In the genomic region with DNA sequence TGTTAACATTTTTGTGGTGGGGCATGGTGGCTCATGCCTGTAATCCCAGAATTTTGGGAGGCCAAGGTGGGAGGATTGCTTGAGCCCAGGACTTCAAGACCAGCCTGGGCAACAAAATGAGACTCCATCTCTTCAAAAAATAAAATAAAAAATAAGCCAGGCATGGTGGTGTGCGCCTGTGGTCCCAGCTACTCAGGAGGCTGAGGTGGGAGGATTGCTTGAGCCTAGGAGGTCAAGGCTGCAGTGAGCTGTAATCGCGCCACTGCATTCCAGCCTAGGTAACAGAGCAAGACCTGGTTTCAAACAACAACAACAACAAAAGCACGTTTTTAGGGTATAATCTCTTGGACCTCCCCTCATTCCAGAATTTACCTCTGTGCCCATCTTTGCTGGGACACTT, we compare ENCODE assay signal across 12 cellular contexts. TPM values are rescaled to one million over a fixed set of nuclear protein-coding genes. Genes with fewer than 3 reads are reported as not detected.
DNase-seq lines count a peak whose midpoint lies in the region; ATAC-seq, FAIRE-seq and TF ChIP-seq lines count a peak whose summit lies in the region.
"Not testable (repeated sequence)": the region's sequence is repeated elsewhere in the genome, so short reads cannot be mapped to it uniquely, and the experiment has no call there.
"Had no signal": no experiment of that assay in that cellular context is flagged by ENCODE, and none has a peak within 500 bp of the region (broad histone marks: within the 10 kb centered on the region; RNA-seq: fewer than 3 reads in every experiment).

No MANE protein-coding gene starts in this region.

- TF ChIP-seq EP300 in HepG2 (IDR thresholded peaks at IDR 0.05; ENCODE audit: low read depth in 2 of 2, low read length in 2 of 2); HepG2 (CRISPR knock-in tag; IDR thresholded peaks at IDR 0.05; ENCODE audit: borderline replicate concordance); suprapubic skin (IDR thresholded peaks at IDR 0.05): not testable (repeated sequence)

- not testable (repeated sequence) for H3K27me3 ChIP-seq in endodermal cell (ENCODE audit: control insufficient read depth, insufficient read depth, low read length, poor library complexity, severe bottlenecking); HepG2 (ENCODE audit: control insufficient read depth in 1 of 2, insufficient read depth in 2 of 2, low read length in 2 of 2); neural progenitor cell; suprapubic skin

- peak overlapping the region in 3 of 5 experiments; percentile 19 to 75 (median 74) for H3K27ac Mint-ChIP-seq in brain
- not testable (repeated sequence) for H3K27ac Mint-ChIP-seq in endodermal cell
- peak overlapping the region in 2 of 3 experiments; percentile 0 to 31 for H3K27ac Mint-ChIP-seq in nephron
- H3K27ac Mint-ChIP-seq in neural progenitor cell = peak overlapping the region; percentile 67

- TF ChIP-seq POLR2A in HepG2 (IDR thresholded peaks at IDR 0.05; ENCODE audit: insufficient read depth in 1 of 2, low read depth in 2 of 2, low read length in 2 of 2); suprapubic skin (IDR thresholded peaks at IDR 0.05): not testable (repeated sequence)

- intact Hi-C loops in HepG2 (cut with micrococcal nuclease; ENCODE audit: unreplicated experiment) = not testable (repeated sequence)

- H3K4me3 Mint-ChIP-seq in brain, endodermal cell, nephron: not testable (repeated sequence)
- peak overlapping the region; percentile 19 for H3K4me3 Mint-ChIP-seq in neural progenitor cell

- not testable (repeated sequence) for H3K9ac ChIP-seq in endodermal cell (ENCODE audit: extremely low read depth, low read length, poor library complexity, severe bottlenecking); HepG2 (ENCODE audit: insufficient read depth, low read depth, low read length); neural progenitor cell

- H3K9me3 Mint-ChIP-seq in brain, endodermal cell, nephron, neural progenitor cell: not testable (repeated sequence)

- not testable (repeated sequence) for H3K36me3 Mint-ChIP-seq in brain; endodermal cell (ENCODE audit: low read depth); nephron (ENCODE audit: low read depth); neural progenitor cell

- H3K36me3 ChIP-seq in endodermal cell (ENCODE audit: control insufficient read depth, insufficient read depth, low read length); HepG2 (replicated peaks in 1 of 2; ENCODE audit: control insufficient read depth in 1 of 2, insufficient read depth in 2 of 2, low read length in 2 of 2); neural progenitor cell; suprapubic skin: not testable (repeated sequence)

- POLR2A ChIA-PET in HepG2 (lab: Yijun Ruan, JAX) = interaction anchor here (2.3 to 12.8 kb wide), 4 partner anchors 12 to 42 kb away, joined by 8 to 343 read pairs (median 100); partner anchors contain the start of gene TOB1

- not testable (repeated sequence) for H3K4me1 ChIP-seq in endodermal cell (ENCODE audit: control insufficient read depth, insufficient read depth, low read length); suprapubic skin
- H3K4me1 ChIP-seq in HepG2 (ENCODE audit: insufficient read depth, low read length) (peaks cover 81% of the 10 kb centered on the region), neural progenitor cell (peaks cover 13% of the 10 kb centered on the region)

- not testable (repeated sequence) for H3K79me2 ChIP-seq in HepG2 (ENCODE audit: insufficient read depth, low read length); neural progenitor cell (ENCODE audit: low read depth)

- not testable (repeated sequence) for H3K4me2 ChIP-seq in HepG2 (ENCODE audit: low read depth, low read length); neural progenitor cell

- in situ Hi-C loops in HepG2 (cut with HindIII; ENCODE audit: extremely low pct_ligation_motif_present, low pct_unique_long_range_greater_than_20kb) = not testable (repeated sequence)

- not testable (repeated sequence) for H3K9me3 ChIP-seq in endodermal cell (ENCODE audit: control insufficient read depth, low read length); HepG2 (ENCODE audit: low read length); neural progenitor cell (ENCODE audit: low read depth); suprapubic skin

- not testable (repeated sequence) for ATAC-seq in HepG2

- 94 to 96% methylated on average over 4 of the region's 4 CpGs for WGBS in endodermal cell (ENCODE audit: insufficient coverage in 1 of 2, insufficient read length in 1 of 2), 2 experiments
- WGBS in HepG2 (ENCODE audit: low lambda C conversion rate) = 79% methylated on average over 4 of the region's 4 CpGs
- WGBS in suprapubic skin = 95% methylated on average over 4 of the region's 4 CpGs

- FAIRE-seq in HepG2 (lab: Jason Lieb, UNC) = not testable (repeated sequence)

- not testable (repeated sequence) for DNase-seq in endodermal cell; HepG2 (ENCODE audit: low spot score); neural progenitor cell (ENCODE audit: low spot score)
- DNase-seq in suprapubic skin (ENCODE audit: low spot score in 2 of 2) = peak; percentile 9 to 29

- not testable (repeated sequence) for TF ChIP-seq RAD21 in HepG2 (CRISPR knock-in tag; IDR thresholded peaks at IDR 0.05)

- not testable (repeated sequence) for H3K27me3 Mint-ChIP-seq in brain; endodermal cell (ENCODE audit: insufficient read depth); nephron (ENCODE audit: low read depth)
- H3K27me3 Mint-ChIP-seq in neural progenitor cell (ENCODE audit: insufficient read depth, low read depth) = peaks cover 12% of the 10 kb centered on the region

- TF ChIP-seq CTCF in brain (conservative IDR thresholded peaks at IDR 0.05); endodermal cell (conservative IDR thresholded peaks at IDR 0.05); HepG2 (CRISPR knock-in tag; IDR thresholded peaks at IDR 0.05); nephron (IDR thresholded peaks at IDR 0.05; ENCODE audit: unreplicated experiment in 3 of 3); neural progenitor cell (IDR thresholded peaks at IDR 0.05); suprapubic skin (IDR thresholded peaks at IDR 0.05): not testable (repeated sequence)

- H3F3A ChIP-seq in neural progenitor cell (ENCODE audit: low read depth) = peaks cover 13% of the 10 kb centered on the region

- H4K20me1 ChIP-seq in HepG2 (ENCODE audit: insufficient read depth, low read length); neural progenitor cell (ENCODE audit: low read depth): not testable (repeated sequence)

- H2AFZ ChIP-seq in HepG2 (ENCODE audit: low read length); neural progenitor cell (replicated peaks): not testable (repeated sequence)

- not testable (repeated sequence) for H3K4me3 ChIP-seq in endodermal cell (ENCODE audit: low read length); HepG2 (replicated peaks in 1 of 3; ENCODE audit: insufficient read depth in 1 of 3, low read depth in 2 of 3, low read length in 3 of 3); neural progenitor cell; suprapubic skin

- CTCF ChIA-PET in HepG2 (lab: Yijun Ruan, JAX; ENCODE audit: low intra/inter-chr PET ratio, low total read pairs) = not testable (repeated sequence)

- H3K27ac ChIP-seq in endodermal cell (ENCODE audit: low read depth, low read length) = peak overlapping the region; percentile 16
- not testable (repeated sequence) for H3K27ac ChIP-seq in HepG2 (ENCODE audit: extremely low read length, insufficient read depth, low read length); neural progenitor cell; suprapubic skin

- peaks cover 29% of the 10 kb centered on the region for H3K4me1 Mint-ChIP-seq in brain
- H3K4me1 Mint-ChIP-seq in endodermal cell = peaks cover 11% of the 10 kb centered on the region
- peaks cover 18% of the 10 kb centered on the region for H3K4me1 Mint-ChIP-seq in nephron
- H3K4me1 Mint-ChIP-seq in neural progenitor cell = peaks cover 45% of the 10 kb centered on the region

- not testable (repeated sequence) for BruUV-seq in HepG2 (replicated peaks; lab: Mats Ljungman, UMichigan)

RNA-seq across cellular contexts. Expression of gene TOB1, which starts 28.4 kb away (rescaled TPM):
- polyA plus RNA-seq in brain (ENCODE audit: insufficient read depth, low read depth, low replicate concordance) (14.6 TPM), HepG2 (2011; rRNA removed) (52.5 and 57.7 TPM in 2 replicates)
- total RNA-seq in endodermal cell (10 to 100 TPM; 35.5 to 36.3 TPM), HepG2 (2016; rRNA removed; fragmentation: Illumina TruSeq; extraction: Trizol) (19.4 and 21.9 TPM in 2 replicates), neural progenitor cell (ENCODE audit: low replicate concordance) (13.6 and 18.2 TPM in 2 replicates), suprapubic skin (100 to 1,000 TPM; 151 to 255 (median 174) TPM)
- polyA plus RNA-seq in endodermal cell (2013, experiment 1 of 2) = 45.3 TPM
- polyA plus RNA-seq in endodermal cell (2013, experiment 2 of 2) = 45.3 TPM
- 4.8 and 6.1 TPM in 2 replicates for total RNA-seq in HepG2 (2016; cell fraction: cytosol; rRNA removed; fragmentation: Illumina TruSeq; extraction: Trizol; ENCODE audit: low read depth)
- total RNA-seq in HepG2 (2016; cell fraction: insoluble cytoplasmic fraction; rRNA removed; fragmentation: Illumina TruSeq; extraction: Trizol) = 15.4 and 18.3 TPM in 2 replicates
- total RNA-seq in HepG2 (2016; cell fraction: membrane; rRNA removed; fragmentation: Illumina TruSeq; extraction: Trizol) = 17.3 and 20.5 TPM in 2 replicates
- 32.5 and 39.5 TPM in 2 replicates for total RNA-seq in HepG2 (2016; cell fraction: nucleus; rRNA removed; fragmentation: Illumina TruSeq; extraction: Trizol)
- polyA plus RNA-seq in HepG2 (2011; cell fraction: cytosol; rRNA removed) = 34.6 and 53.8 TPM in 2 replicates
- 22.7 and 27.8 TPM in 2 replicates for polyA plus RNA-seq in HepG2 (2011; cell fraction: nucleus; rRNA removed)
- polyA plus RNA-seq in HepG2 (2012) = 77.1 and 86.3 TPM in 2 replicates
- polyA plus RNA-seq in HepG2 (2016; cell fraction: cytosol; fragmentation: Illumina TruSeq; extraction: Trizol; ENCODE audit: low read depth) = 11.4 and 11.5 TPM in 2 replicates
- polyA plus RNA-seq in HepG2 (2016; cell fraction: insoluble cytoplasmic fraction; fragmentation: Illumina TruSeq; extraction: Trizol; ENCODE audit: low read depth) = 38.0 and 41.3 TPM in 2 replicates
- 23.3 and 26.8 TPM in 2 replicates for polyA plus RNA-seq in HepG2 (2016; cell fraction: membrane; fragmentation: Illumina TruSeq; extraction: Trizol; ENCODE audit: low read depth)
- polyA plus RNA-seq in HepG2 (2016; cell fraction: nucleus; fragmentation: Illumina TruSeq; extraction: Trizol; ENCODE audit: insufficient read depth, low read depth) = 96.0 and 102 TPM in 2 replicates
- polyA minus RNA-seq in HepG2 (2011; rRNA and poly(A)+ RNA removed; ENCODE audit: low replicate concordance) = 82.9 and 106 TPM in 2 replicates
- polyA minus RNA-seq in HepG2 (2011; cell fraction: cytosol; rRNA and poly(A)+ RNA removed) = 53.5 and 57.1 TPM in 2 replicates
- 28.7 and 29.6 TPM in 2 replicates for polyA minus RNA-seq in HepG2 (2011; cell fraction: nucleus; rRNA and poly(A)+ RNA removed)

RNA-seq across cellular contexts. Expression of gene WFIKKN2, which starts 59.1 kb away (rescaled TPM):
- polyA plus RNA-seq in brain (ENCODE audit: insufficient read depth, low read depth, low replicate concordance) (0.70 TPM), HepG2 (2011; rRNA removed) (not detected in 2 replicates)
- total RNA-seq in endodermal cell (under 1 TPM; 0.29 to 0.35 TPM), HepG2 (2016; rRNA removed; fragmentation: Illumina TruSeq; extraction: Trizol) (not detected in 2 replicates), neural progenitor cell (ENCODE audit: low replicate concordance) (not detected in 2 replicates), suprapubic skin (under 1 TPM; 0.36 to 0.93 (median 0.65) TPM)
- 0.25 TPM for polyA plus RNA-seq in endodermal cell (2013, experiment 1 of 2)
- 0.29 TPM for polyA plus RNA-seq in endodermal cell (2013, experiment 2 of 2)
- total RNA-seq in HepG2 (2016; cell fraction: cytosol; rRNA removed; fragmentation: Illumina TruSeq; extraction: Trizol; ENCODE audit: low read depth) = not detected in 2 replicates
- total RNA-seq in HepG2 (2016; cell fraction: insoluble cytoplasmic fraction; rRNA removed; fragmentation: Illumina TruSeq; extraction: Trizol) = 0.02 TPM in 1 of 2 replicates, not detected in the other
- not detected in 2 replicates for total RNA-seq in HepG2 (2016; cell fraction: membrane; rRNA removed; fragmentation: Illumina TruSeq; extraction: Trizol)
- not detected in 2 replicates for total RNA-seq in HepG2 (2016; cell fraction: nucleus; rRNA removed; fragmentation: Illumina TruSeq; extraction: Trizol)
- 0.01 TPM in 2 replicates for polyA plus RNA-seq in HepG2 (2011; cell fraction: cytosol; rRNA removed)
- polyA plus RNA-seq in HepG2 (2011; cell fraction: nucleus; rRNA removed) = 0.06 TPM in 1 of 2 replicates, not detected in the other
- not detected in 2 replicates for polyA plus RNA-seq in HepG2 (2012)
- polyA plus RNA-seq in HepG2 (2016; cell fraction: cytosol; fragmentation: Illumina TruSeq; extraction: Trizol; ENCODE audit: low read depth) = not detected in 2 replicates
- not detected in 2 replicates for polyA plus RNA-seq in HepG2 (2016; cell fraction: insoluble cytoplasmic fraction; fragmentation: Illumina TruSeq; extraction: Trizol; ENCODE audit: low read depth)
- not detected in 2 replicates for polyA plus RNA-seq in HepG2 (2016; cell fraction: membrane; fragmentation: Illumina TruSeq; extraction: Trizol; ENCODE audit: low read depth)
- polyA plus RNA-seq in HepG2 (2016; cell fraction: nucleus; fragmentation: Illumina TruSeq; extraction: Trizol; ENCODE audit: insufficient read depth, low read depth) = 0.12 TPM in 1 of 2 replicates, not detected in the other
- not detected in 2 replicates for polyA minus RNA-seq in HepG2 (2011; rRNA and poly(A)+ RNA removed; ENCODE audit: low replicate concordance)
- not detected in 2 replicates for polyA minus RNA-seq in HepG2 (2011; cell fraction: cytosol; rRNA and poly(A)+ RNA removed)
- not detected in 2 replicates for polyA minus RNA-seq in HepG2 (2011; cell fraction: nucleus; rRNA and poly(A)+ RNA removed)
- total RNA-seq: A673; Calu3; CD4-positive, alpha-beta memory T cell; CD4-positive, CD25-positive, alpha-beta regulatory T cell; CD8-positive, alpha-beta memory T cell had no signal
- polyA plus RNA-seq: CD14-positive monocyte; CD4-positive, alpha-beta memory T cell; CD4-positive, CD25-positive, alpha-beta regulatory T cell; CD8-positive, alpha-beta memory T cell had no signal
